In the genomic region with DNA sequence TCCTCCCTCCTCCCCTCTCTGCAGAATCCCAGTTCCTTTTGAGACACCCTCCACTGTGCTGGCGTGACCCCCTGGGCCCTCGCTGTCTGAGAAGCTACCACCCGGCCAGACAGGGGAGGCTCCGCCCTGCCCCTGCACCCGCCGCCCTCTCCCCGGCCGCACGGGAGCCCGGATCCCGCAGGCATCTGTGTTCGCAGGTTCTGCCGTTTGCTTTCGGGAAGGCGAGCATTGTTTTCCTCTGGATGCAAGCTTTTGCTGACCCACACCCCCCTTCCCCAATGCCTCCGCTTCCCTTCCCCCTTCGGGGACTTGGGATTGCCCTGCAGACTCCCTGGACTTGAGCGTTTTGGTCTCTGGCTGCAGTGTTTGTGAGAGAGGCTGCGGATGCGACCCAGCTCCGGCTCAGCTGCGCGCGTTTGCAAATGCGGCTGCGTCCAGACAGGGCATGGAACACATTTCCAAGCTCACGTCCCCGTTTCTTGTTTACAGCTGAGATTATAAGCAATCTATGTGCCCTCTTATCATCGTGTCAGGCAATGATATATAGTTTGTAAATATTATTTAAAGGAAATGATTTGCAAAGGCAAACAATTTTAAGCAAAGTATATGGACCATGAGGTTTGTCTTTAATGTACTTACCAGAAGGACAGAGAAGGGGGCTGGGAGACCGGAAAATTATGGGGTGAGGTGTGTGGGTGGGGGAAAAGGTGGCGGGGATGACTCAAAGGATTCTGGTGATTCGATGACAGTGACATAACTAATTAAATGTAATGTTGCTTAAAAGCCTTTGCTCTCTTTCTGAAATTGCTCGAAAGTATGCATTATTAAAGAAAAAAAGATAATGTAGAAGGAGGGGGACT, we compare ENCODE assay signal across 8 cellular contexts.
DNase-seq lines count a peak whose midpoint lies in the region; ATAC-seq, FAIRE-seq and TF ChIP-seq lines count a peak whose summit lies in the region.
"Had no signal": no experiment of that assay in that cellular context is flagged by ENCODE, and none has a peak within 500 bp of the region (broad histone marks: within the 10 kb centered on the region; RNA-seq: fewer than 3 reads in every experiment).

No MANE protein-coding gene starts in this region.

- H3K27ac ChIP-seq in RWPE1 (peak overlapping the region; percentile 82), skin epidermis (peak overlapping the region in 17 of 21 experiments; percentile 13 to 74 (median 38))

- H3K27me3 ChIP-seq in bronchial epithelial cell (ENCODE audit: control insufficient read depth, insufficient read depth, low read length): no peaks in the 10 kb centered on the region

- POLR2A ChIA-PET in RWPE1 (lab: Yijun Ruan, JAX; ENCODE audit: low non-redundant PET): interaction anchor here (0.7 kb wide), 1 partner anchor 1686 kb away, joined by 4 read pairs; no protein-coding TSS in a partner anchor

- no peaks in the 10 kb centered on the region for H3K36me3 ChIP-seq in bronchial epithelial cell (ENCODE audit: control insufficient read depth, insufficient read depth, low read length)

- no peak for FAIRE-seq in bronchial epithelial cell (lab: Jason Lieb, UNC)
- FAIRE-seq: endometrium had no signal

- no peak for TF ChIP-seq CTCF in RWPE1 (conservative IDR thresholded peaks at IDR 0.05; ENCODE audit: low read depth)
- TF ChIP-seq CTCF in bronchial epithelial cell (IDR thresholded peaks at IDR 0.05; ENCODE audit: insufficient read depth, low read length, severe bottlenecking): no peak

- H3K4me3 ChIP-seq in bronchial epithelial cell (ENCODE audit: low read depth, low read length) (peak overlapping the region; percentile 45), skin epidermis (peak overlapping the region; percentile 12 to 43 (median 24))

- CTCF ChIA-PET in RWPE1 (lab: Yijun Ruan, JAX): no interaction called here

- DNase-seq in HuH-7 (ENCODE audit: low spot score) (peak; percentile 66), RWPE1 (ENCODE audit: low spot score) (peak; percentile 57), bronchial epithelial cell (ENCODE audit: low read depth) (peak; percentile 56), iris pigment epithelial cell (ENCODE audit: low read depth) (peak; percentile 78), NCI-H2107 (lab: John Stamatoyannopoulos, UW) (no peak)

- ATAC-seq in GM18502 (IDR thresholded peaks at IDR 0.05; ENCODE audit: poor library complexity, unreplicated experiment): peak; percentile 70
